In the genomic region with DNA sequence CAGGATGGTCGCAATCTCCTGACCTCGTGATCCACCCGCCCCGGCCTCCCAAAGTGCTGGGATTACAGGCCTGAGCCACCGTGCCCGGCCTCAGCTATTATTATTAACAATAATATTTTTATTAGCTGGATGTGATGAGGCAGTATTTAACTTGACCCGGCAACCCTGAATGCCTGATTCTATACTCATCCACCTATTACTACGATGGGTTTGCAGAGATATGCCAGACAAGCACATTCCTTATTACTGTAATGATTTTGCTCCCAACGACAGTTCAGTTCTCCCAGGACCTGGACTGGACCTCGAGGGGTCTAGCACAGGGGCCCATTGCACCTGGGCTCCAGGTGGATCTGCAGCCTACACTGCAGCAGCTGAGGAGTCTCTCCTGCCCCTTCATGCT, we compare ENCODE assay signal across 25 cellular contexts. TPM values are rescaled to one million over a fixed set of nuclear protein-coding genes. Genes with fewer than 3 reads are reported as not detected.
"Had no signal": no experiment of that assay in that cellular context is flagged by ENCODE, and none has a peak within 500 bp of the region (broad histone marks: within the 10 kb centered on the region; RNA-seq: fewer than 3 reads in every experiment).

No MANE protein-coding gene starts in this region.

- H3K4me2 ChIP-seq: hepatocyte had no signal

- H3K4me3 ChIP-seq: dorsolateral prefrontal cortex, gastrocnemius medialis, hepatocyte, lung, mucosa of descending colon, ovary, psoas muscle, sigmoid colon, suprapubic skin, transverse colon, upper lobe of right lung, uterus had no signal

- H3K36me3 ChIP-seq: gastrocnemius medialis, ovary, sigmoid colon, suprapubic skin, transverse colon, upper lobe of right lung, uterus had no signal

- H2AFZ ChIP-seq: hepatocyte had no signal

- H3K27me3 ChIP-seq: dorsolateral prefrontal cortex, gastrocnemius medialis, hepatocyte, ovary, sigmoid colon, suprapubic skin, transverse colon, upper lobe of right lung, uterus had no signal

- H3K79me2 ChIP-seq: hepatocyte had no signal

- H3K27ac ChIP-seq: dorsolateral prefrontal cortex, gastrocnemius medialis, hepatocyte, ovary, psoas muscle, sigmoid colon, suprapubic skin, transverse colon, upper lobe of right lung, uterus had no signal

- H3K4me1 ChIP-seq: psoas muscle, sigmoid colon, transverse colon, upper lobe of right lung, uterus had no signal

- H3K9me3 ChIP-seq: gastrocnemius medialis, mucosa of descending colon, ovary, psoas muscle, sigmoid colon, suprapubic skin, transverse colon, upper lobe of right lung, uterus had no signal

- DNase-seq: dorsolateral prefrontal cortex; effector CD4-positive, alpha-beta T cell; gastrocnemius medialis; head of caudate nucleus; kidney; naive B cell; nucleus accumbens; ovary; posterior cingulate gyrus; psoas muscle; right cardiac atrium; sigmoid colon; transverse colon; upper lobe of right lung; uterus had no signal

- ATAC-seq: esophagus mucosa, gastrocnemius medialis, psoas muscle had no signal

RNA-seq across cellular contexts. Expression of a gene that starts 32.6 kb away (rescaled TPM):
- total RNA-seq: dorsolateral prefrontal cortex; esophagus mucosa; gastrocnemius medialis; glomerular endothelial cell; kidney; natural killer cell treated with Interleukin-12 subunit alpha and Interleukin-12 subunit beta and Interleukin-15 and Interleukin-18, amount 100 ng/mL, for 72 hours; neural crest cell; ovary; renal cortical epithelial cell; sigmoid colon; skeletal muscle tissue; suprapubic skin; transverse colon; uterus had no signal
- polyA plus RNA-seq: hepatocyte, lung, ovary, psoas muscle, sigmoid colon had no signal
